ENCODE assay signal across 11 cellular contexts in genomic region chrX:125326599-125326998, GRCh38. TPM values are rescaled to one million over a fixed set of nuclear protein-coding genes. Genes with fewer than 3 reads are reported as not detected.
"Had no signal": no experiment of that assay in that cellular context is flagged by ENCODE, and none has a peak within 500 bp of the region (broad histone marks: within the 10 kb centered on the region; RNA-seq: fewer than 3 reads in every experiment).

No MANE protein-coding gene starts in this region.

- H3K27ac ChIP-seq: GM23248 had no signal

- H3K9ac ChIP-seq: GM23248 had no signal

- H3K9me3 ChIP-seq: HAP-1 had no signal

- FAIRE-seq: H1, H54 had no signal

- DNase-seq: GM23248, GOT3, H7, H9, HCEC 1CT, HFFc6 had no signal

- H3K4me1 Mint-ChIP-seq: GM23338, H9 had no signal

- H3K36me3 ChIP-seq: HAP-1 had no signal

- H3K9me3 Mint-ChIP-seq: GM23338, HFFc6 had no signal

- H3K27ac Mint-ChIP-seq: GM23338, H9, HFFc6 had no signal

- H3K4me2 ChIP-seq: GM23338 had no signal

- H2AFZ ChIP-seq: GM23248, GM23338 had no signal

- ATAC-seq: GM23338, HCT116 had no signal

- H3K4me3 ChIP-seq: GM23248, GM23338, HAP-1 had no signal

- H3K4me1 ChIP-seq: HAP-1 had no signal

- H3K4me3 Mint-ChIP-seq: GM23338, H9, HFFc6 had no signal

RNA-seq across cellular contexts. Expression of gene TEX13C, which starts 6.9 kb away (rescaled TPM):
- total RNA-seq: GM23248, HFFc6 had no signal
- polyA plus RNA-seq: GM23248, GM23338 had no signal
